2 cellular contexts compared by ENCODE assay signal in the genomic region with DNA sequence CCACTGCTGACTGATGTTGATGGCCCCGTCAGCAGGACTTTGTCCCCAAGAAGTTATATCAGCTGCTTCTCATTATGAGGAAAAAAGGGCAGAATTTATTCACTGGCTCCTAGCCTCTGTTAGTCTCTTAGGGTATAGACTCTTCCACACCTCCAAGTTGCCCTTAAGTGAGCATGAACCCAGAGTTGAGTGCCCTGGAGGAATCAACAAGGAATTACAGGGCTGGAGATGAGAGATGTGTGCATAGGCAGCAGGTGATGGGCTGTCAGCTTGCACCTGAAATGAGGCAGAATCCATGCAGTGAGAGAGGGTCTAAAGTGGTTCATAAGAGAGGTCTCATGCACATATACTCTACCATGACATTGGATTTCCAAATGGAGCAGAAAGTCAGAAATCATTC.
TF ChIP-seq lines count a peak whose summit lies in the region.

No MANE protein-coding gene starts in this region.

TF ChIP-seq in A549, 52 proteins besides CTCF, POLR2A, EP300 and RAD21 (continued from another document):
- TF ChIP-seq GATA3 (IDR thresholded peaks at IDR 0.05; ENCODE audit: borderline replicate concordance) (no peak), EHMT2 (IDR thresholded peaks at IDR 0.05; ENCODE audit: low read depth) (no peak), ZNF302 (CRISPR knock-in tag; IDR thresholded peaks at IDR 0.05) (no peak), KDM1A (IDR thresholded peaks at IDR 0.05; ENCODE audit: low read depth) (no peak), CBX2 (IDR thresholded peaks at IDR 0.05; ENCODE audit: borderline replicate concordance, low read depth) (no peak), TFCP2L1 (CRISPR knock-in tag; IDR thresholded peaks at IDR 0.05) (no peak), FOXS1 (CRISPR knock-in tag; IDR thresholded peaks at IDR 0.05) (no peak), MYC (IDR thresholded peaks at IDR 0.05; ENCODE audit: borderline replicate concordance, low read length) (no peak), ESRRA (IDR thresholded peaks at IDR 0.05; ENCODE audit: borderline replicate concordance, low read length) (no peak), FOSB (CRISPR knock-in tag; IDR thresholded peaks at IDR 0.05) (no peak), JUN (IDR thresholded peaks at IDR 0.05) (no peak), HDAC2 (IDR thresholded peaks at IDR 0.05) (no peak), HOXA7 (CRISPR knock-in tag; IDR thresholded peaks at IDR 0.05) (no peak), ZC3H11A (IDR thresholded peaks at IDR 0.05) (no peak)
TF ChIP-seq in A549: peak in this region for 0.

TF ChIP-seq in WTC11, 78 proteins besides CTCF, POLR2A, EP300 and RAD21:
- TF ChIP-seq, protein P1, sequence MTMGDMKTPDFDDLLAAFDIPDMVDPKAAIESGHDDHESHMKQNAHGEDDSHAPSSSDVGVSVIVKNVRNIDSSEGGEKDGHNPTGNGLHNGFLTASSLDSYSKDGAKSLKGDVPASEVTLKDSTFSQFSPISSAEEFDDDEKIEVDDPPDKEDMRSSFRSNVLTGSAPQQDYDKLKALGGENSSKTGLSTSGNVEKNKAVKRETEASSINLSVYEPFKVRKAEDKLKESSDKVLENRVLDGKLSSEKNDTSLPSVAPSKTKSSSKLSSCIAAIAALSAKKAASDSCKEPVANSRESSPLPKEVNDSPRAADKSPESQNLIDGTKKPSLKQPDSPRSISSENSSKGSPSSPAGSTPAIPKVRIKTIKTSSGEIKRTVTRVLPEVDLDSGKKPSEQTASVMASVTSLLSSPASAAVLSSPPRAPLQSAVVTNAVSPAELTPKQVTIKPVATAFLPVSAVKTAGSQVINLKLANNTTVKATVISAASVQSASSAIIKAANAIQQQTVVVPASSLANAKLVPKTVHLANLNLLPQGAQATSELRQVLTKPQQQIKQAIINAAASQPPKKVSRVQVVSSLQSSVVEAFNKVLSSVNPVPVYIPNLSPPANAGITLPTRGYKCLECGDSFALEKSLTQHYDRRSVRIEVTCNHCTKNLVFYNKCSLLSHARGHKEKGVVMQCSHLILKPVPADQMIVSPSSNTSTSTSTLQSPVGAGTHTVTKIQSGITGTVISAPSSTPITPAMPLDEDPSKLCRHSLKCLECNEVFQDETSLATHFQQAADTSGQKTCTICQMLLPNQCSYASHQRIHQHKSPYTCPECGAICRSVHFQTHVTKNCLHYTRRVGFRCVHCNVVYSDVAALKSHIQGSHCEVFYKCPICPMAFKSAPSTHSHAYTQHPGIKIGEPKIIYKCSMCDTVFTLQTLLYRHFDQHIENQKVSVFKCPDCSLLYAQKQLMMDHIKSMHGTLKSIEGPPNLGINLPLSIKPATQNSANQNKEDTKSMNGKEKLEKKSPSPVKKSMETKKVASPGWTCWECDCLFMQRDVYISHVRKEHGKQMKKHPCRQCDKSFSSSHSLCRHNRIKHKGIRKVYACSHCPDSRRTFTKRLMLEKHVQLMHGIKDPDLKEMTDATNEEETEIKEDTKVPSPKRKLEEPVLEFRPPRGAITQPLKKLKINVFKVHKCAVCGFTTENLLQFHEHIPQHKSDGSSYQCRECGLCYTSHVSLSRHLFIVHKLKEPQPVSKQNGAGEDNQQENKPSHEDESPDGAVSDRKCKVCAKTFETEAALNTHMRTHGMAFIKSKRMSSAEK (CRISPR knock-in tag; IDR thresholded peaks at IDR 0.05; ENCODE audit: borderline replicate concordance) = no peak
- no peak for TF ChIP-seq FOXJ3 (CRISPR knock-in tag; IDR thresholded peaks at IDR 0.05; ENCODE audit: borderline replicate concordance)
- TF ChIP-seq ATF1 (CRISPR knock-in tag; IDR thresholded peaks at IDR 0.05) = no peak
- TF ChIP-seq ZNF138 (CRISPR knock-in tag; conservative IDR thresholded peaks at IDR 0.05) = no peak
- TF ChIP-seq, protein P2, sequence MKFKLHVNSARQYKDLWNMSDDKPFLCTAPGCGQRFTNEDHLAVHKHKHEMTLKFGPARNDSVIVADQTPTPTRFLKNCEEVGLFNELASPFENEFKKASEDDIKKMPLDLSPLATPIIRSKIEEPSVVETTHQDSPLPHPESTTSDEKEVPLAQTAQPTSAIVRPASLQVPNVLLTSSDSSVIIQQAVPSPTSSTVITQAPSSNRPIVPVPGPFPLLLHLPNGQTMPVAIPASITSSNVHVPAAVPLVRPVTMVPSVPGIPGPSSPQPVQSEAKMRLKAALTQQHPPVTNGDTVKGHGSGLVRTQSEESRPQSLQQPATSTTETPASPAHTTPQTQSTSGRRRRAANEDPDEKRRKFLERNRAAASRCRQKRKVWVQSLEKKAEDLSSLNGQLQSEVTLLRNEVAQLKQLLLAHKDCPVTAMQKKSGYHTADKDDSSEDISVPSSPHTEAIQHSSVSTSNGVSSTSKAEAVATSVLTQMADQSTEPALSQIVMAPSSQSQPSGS (CRISPR knock-in tag; IDR thresholded peaks at IDR 0.05; ENCODE audit: borderline replicate concordance, low read depth) = no peak
- TF ChIP-seq ZNF423 (CRISPR knock-in tag; IDR thresholded peaks at IDR 0.05) = no peak
- TF ChIP-seq SMAD4 (CRISPR knock-in tag; IDR thresholded peaks at IDR 0.05) = no peak
- no peak for TF ChIP-seq ZNF416 (CRISPR knock-in tag; IDR thresholded peaks at IDR 0.05)
- TF ChIP-seq, protein P3, sequence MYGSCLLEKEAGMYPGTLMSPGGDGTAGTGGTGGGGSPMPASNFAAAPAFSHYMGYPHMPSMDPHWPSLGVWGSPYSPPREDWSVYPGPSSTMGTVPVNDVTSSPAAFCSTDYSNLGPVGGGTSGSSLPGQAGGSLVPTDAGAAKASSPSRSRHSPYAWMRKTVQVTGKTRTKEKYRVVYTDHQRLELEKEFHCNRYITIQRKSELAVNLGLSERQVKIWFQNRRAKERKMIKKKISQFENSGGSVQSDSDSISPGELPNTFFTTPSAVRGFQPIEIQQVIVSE (CRISPR knock-in tag; IDR thresholded peaks at IDR 0.05; ENCODE audit: borderline replicate concordance) = no peak
- TF ChIP-seq, protein P4, sequence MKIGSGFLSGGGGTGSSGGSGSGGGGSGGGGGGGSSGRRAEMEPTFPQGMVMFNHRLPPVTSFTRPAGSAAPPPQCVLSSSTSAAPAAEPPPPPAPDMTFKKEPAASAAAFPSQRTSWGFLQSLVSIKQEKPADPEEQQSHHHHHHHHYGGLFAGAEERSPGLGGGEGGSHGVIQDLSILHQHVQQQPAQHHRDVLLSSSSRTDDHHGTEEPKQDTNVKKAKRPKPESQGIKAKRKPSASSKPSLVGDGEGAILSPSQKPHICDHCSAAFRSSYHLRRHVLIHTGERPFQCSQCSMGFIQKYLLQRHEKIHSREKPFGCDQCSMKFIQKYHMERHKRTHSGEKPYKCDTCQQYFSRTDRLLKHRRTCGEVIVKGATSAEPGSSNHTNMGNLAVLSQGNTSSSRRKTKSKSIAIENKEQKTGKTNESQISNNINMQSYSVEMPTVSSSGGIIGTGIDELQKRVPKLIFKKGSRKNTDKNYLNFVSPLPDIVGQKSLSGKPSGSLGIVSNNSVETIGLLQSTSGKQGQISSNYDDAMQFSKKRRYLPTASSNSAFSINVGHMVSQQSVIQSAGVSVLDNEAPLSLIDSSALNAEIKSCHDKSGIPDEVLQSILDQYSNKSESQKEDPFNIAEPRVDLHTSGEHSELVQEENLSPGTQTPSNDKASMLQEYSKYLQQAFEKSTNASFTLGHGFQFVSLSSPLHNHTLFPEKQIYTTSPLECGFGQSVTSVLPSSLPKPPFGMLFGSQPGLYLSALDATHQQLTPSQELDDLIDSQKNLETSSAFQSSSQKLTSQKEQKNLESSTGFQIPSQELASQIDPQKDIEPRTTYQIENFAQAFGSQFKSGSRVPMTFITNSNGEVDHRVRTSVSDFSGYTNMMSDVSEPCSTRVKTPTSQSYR (CRISPR knock-in tag; IDR thresholded peaks at IDR 0.05) = no peak
- TF ChIP-seq, protein P5, sequence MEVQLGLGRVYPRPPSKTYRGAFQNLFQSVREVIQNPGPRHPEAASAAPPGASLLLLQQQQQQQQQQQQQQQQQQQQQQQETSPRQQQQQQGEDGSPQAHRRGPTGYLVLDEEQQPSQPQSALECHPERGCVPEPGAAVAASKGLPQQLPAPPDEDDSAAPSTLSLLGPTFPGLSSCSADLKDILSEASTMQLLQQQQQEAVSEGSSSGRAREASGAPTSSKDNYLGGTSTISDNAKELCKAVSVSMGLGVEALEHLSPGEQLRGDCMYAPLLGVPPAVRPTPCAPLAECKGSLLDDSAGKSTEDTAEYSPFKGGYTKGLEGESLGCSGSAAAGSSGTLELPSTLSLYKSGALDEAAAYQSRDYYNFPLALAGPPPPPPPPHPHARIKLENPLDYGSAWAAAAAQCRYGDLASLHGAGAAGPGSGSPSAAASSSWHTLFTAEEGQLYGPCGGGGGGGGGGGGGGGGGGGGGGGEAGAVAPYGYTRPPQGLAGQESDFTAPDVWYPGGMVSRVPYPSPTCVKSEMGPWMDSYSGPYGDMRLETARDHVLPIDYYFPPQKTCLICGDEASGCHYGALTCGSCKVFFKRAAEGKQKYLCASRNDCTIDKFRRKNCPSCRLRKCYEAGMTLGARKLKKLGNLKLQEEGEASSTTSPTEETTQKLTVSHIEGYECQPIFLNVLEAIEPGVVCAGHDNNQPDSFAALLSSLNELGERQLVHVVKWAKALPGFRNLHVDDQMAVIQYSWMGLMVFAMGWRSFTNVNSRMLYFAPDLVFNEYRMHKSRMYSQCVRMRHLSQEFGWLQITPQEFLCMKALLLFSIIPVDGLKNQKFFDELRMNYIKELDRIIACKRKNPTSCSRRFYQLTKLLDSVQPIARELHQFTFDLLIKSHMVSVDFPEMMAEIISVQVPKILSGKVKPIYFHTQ (CRISPR knock-in tag; IDR thresholded peaks at IDR 0.05) = no peak
- TF ChIP-seq, protein P6, sequence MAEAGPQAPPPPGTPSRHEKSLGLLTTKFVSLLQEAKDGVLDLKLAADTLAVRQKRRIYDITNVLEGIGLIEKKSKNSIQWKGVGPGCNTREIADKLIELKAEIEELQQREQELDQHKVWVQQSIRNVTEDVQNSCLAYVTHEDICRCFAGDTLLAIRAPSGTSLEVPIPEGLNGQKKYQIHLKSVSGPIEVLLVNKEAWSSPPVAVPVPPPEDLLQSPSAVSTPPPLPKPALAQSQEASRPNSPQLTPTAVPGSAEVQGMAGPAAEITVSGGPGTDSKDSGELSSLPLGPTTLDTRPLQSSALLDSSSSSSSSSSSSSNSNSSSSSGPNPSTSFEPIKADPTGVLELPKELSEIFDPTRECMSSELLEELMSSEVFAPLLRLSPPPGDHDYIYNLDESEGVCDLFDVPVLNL (CRISPR knock-in tag; IDR thresholded peaks at IDR 0.05; ENCODE audit: borderline replicate concordance, low read depth) = no peak
- TF ChIP-seq ZNF219 (CRISPR knock-in tag; IDR thresholded peaks at IDR 0.05; ENCODE audit: borderline replicate concordance) = no peak
- TF ChIP-seq JAZF1 (CRISPR knock-in tag; IDR thresholded peaks at IDR 0.05) = no peak
- no peak for TF ChIP-seq MXD4 (CRISPR knock-in tag; IDR thresholded peaks at IDR 0.05; ENCODE audit: borderline replicate concordance)
- TF ChIP-seq TEAD4 (CRISPR knock-in tag; IDR thresholded peaks at IDR 0.05) = no peak
- TF ChIP-seq KAT7 (CRISPR knock-in tag; IDR thresholded peaks at IDR 0.05; ENCODE audit: borderline replicate concordance) = no peak
- no peak for TF ChIP-seq EMX1 (CRISPR knock-in tag; IDR thresholded peaks at IDR 0.05)
